ENCODE assay signal across 13 cellular contexts in the genomic region with DNA sequence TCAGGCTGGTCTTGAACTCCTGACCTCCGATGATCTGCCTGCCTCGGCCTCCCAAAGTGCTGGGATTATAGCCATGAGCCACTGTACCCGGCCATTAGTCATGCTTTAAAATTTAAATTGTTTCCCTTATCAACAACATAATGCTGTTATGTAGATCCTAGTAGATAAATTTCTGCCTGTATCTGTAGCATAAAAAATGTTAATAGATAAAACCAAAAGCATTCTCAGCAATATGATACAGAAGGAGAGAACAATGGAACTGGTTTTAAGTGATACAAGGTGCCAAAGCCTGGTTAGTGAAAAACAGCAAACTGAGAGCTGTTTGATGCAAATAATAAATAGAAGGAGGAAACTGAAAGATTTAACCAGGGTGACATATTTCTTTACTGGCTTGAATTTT.
"Had no signal": no experiment of that assay in that cellular context is flagged by ENCODE, and none has a peak within 500 bp of the region (broad histone marks: within the 10 kb centered on the region; RNA-seq: fewer than 3 reads in every experiment).

No MANE protein-coding gene starts in this region.

- H3K4me3 ChIP-seq: ascending aorta, dorsolateral prefrontal cortex, neural progenitor cell, skin epidermis, tibial nerve had no signal

- H3K27ac ChIP-seq: ascending aorta, dorsolateral prefrontal cortex, neural progenitor cell, parathyroid adenoma, skin epidermis, tibial nerve had no signal

- H3K27ac Mint-ChIP-seq: activated CD4-positive, alpha-beta memory T cell treated with anti-CD3 and anti-CD28 coated beads, Interleukin-2, amount 10 ng/mL, durations not matched to agents 7 days and 5 days; neural progenitor cell had no signal

- H3K9me3 ChIP-seq: ascending aorta, tibial nerve had no signal

- H3K9ac ChIP-seq: neural progenitor cell, parathyroid adenoma had no signal

- H3K79me2 ChIP-seq: parathyroid adenoma had no signal

- H3K4me1 Mint-ChIP-seq: activated CD4-positive, alpha-beta memory T cell treated with anti-CD3 and anti-CD28 coated beads, Interleukin-2, amount 10 ng/mL, durations not matched to agents 7 days and 5 days; neural progenitor cell had no signal

- H3K9me3 Mint-ChIP-seq: activated CD4-positive, alpha-beta memory T cell treated with anti-CD3 and anti-CD28 coated beads, Interleukin-2, amount 10 ng/mL, durations not matched to agents 7 days and 5 days; neural progenitor cell had no signal

- H3K4me3 Mint-ChIP-seq: activated CD4-positive, alpha-beta memory T cell treated with anti-CD3 and anti-CD28 coated beads, Interleukin-2, amount 10 ng/mL, durations not matched to agents 7 days and 5 days; neural progenitor cell had no signal

- H3K4me1 ChIP-seq: ascending aorta, neural progenitor cell had no signal

- H2AFZ ChIP-seq: neural progenitor cell, parathyroid adenoma had no signal

- H3K27me3 Mint-ChIP-seq: activated CD4-positive, alpha-beta memory T cell treated with anti-CD3 and anti-CD28 coated beads, Interleukin-2, amount 10 ng/mL, durations not matched to agents 7 days and 5 days had no signal

- ATAC-seq: esophagus mucosa had no signal

- H3K27me3 ChIP-seq: ascending aorta, dorsolateral prefrontal cortex, neural progenitor cell, tibial nerve had no signal

- DNase-seq: activated CD4-positive, alpha-beta memory T cell treated with anti-CD3 and anti-CD28 coated beads, Interleukin-2, amount 10 ng/mL, durations not matched to agents 7 days and 5 days; activated CD4-positive, alpha-beta T cell treated with anti-CD3 and anti-CD28 coated beads for 1 hour; activated gamma-delta T cell treated with Interleukin-2 at 50 U/mL for 16 hours; activated T-cell treated with anti-CD3 and anti-CD28 coated beads, Interleukin-2, amount 50 U/mL, for 48 hours; dorsolateral prefrontal cortex; hypothalamus; kidney glomerular epithelial cell had no signal

- H3K4me2 ChIP-seq: neural progenitor cell had no signal
